ENCODE assay signal across 16 cellular contexts in genomic region chr1:58809327-58810040, GRCh38. TPM values are rescaled to one million over a fixed set of nuclear protein-coding genes. Genes with fewer than 3 reads are reported as not detected.
DNase-seq lines count a peak whose midpoint lies in the region; ATAC-seq, FAIRE-seq and TF ChIP-seq lines count a peak whose summit lies in the region.
"Had no signal": no experiment of that assay in that cellular context is flagged by ENCODE, and none has a peak within 500 bp of the region (broad histone marks: within the 10 kb centered on the region; RNA-seq: fewer than 3 reads in every experiment).

No MANE protein-coding gene starts in this region.

- H3K27ac ChIP-seq in HepG2 (ENCODE audit: extremely low read length, insufficient read depth, low read length): peak overlapping the region; percentile 34
- H3K27ac ChIP-seq in vagina: peak overlapping the region; percentile 32
- H3K27ac ChIP-seq: 22Rv1 had no signal

- ATAC-seq in HepG2: peak; percentile 74
- ATAC-seq: left colon had no signal

- H3K4me1 ChIP-seq in HepG2 (ENCODE audit: insufficient read depth, low read length) (peaks cover 92% of the 10 kb centered on the region), vagina (peaks cover 51% of the 10 kb centered on the region)

- no TSS peak for BruUV-seq in MCF 10A (replicated peaks; lab: Mats Ljungman, UMichigan)
- no TSS peak for BruUV-seq in HepG2 (replicated peaks; lab: Mats Ljungman, UMichigan)

- no peaks in the 10 kb centered on the region for H3K27me3 Mint-ChIP-seq in MCF 10A (ENCODE audit: insufficient read depth, unreplicated experiment)

- no peak overlapping the region for H3K4me3 Mint-ChIP-seq in MCF 10A (ENCODE audit: unreplicated experiment)

- TF ChIP-seq CTCF in MCF 10A (IDR thresholded peaks at IDR 0.05; ENCODE audit: unreplicated experiment) (no peak), HepG2 (CRISPR knock-in tag; IDR thresholded peaks at IDR 0.05) (no peak), vagina (IDR thresholded peaks at IDR 0.05) (no peak)

- peak overlapping the region; percentile 40 for H3K4me2 ChIP-seq in HepG2 (ENCODE audit: low read depth, low read length)

- TF ChIP-seq POLR2A in HepG2 (IDR thresholded peaks at IDR 0.05; ENCODE audit: insufficient read depth in 1 of 2, low read depth in 2 of 2, low read length in 2 of 2): no peak
- TF ChIP-seq POLR2A in vagina (IDR thresholded peaks at IDR 0.05): no peak

- TF ChIP-seq RAD21 in HepG2 (CRISPR knock-in tag; IDR thresholded peaks at IDR 0.05): no peak

- H3K9me3 ChIP-seq in HepG2 (ENCODE audit: low read length) (no peaks in the 10 kb centered on the region), vagina (no peaks in the 10 kb centered on the region)

- in situ Hi-C loops in HepG2 (cut with HindIII; ENCODE audit: extremely low pct_ligation_motif_present, low pct_unique_long_range_greater_than_20kb): no loop called here

- DNase-seq in SIG-M5 treated with dmso at 0.1 percent for 504 hours (lab: John Stamatoyannopoulos, UW; ENCODE audit: unreplicated experiment) (peak; percentile 42), SIG-M5 (lab: John Stamatoyannopoulos, UW) (no peak), MCF 10A (ENCODE audit: unreplicated experiment) (peak; percentile 41), HepG2 (ENCODE audit: low spot score) (peak; percentile 65), vagina (ENCODE audit: extremely low spot score in 2 of 2) (no peak), NAMALWA (ENCODE audit: low spot score) (no peak), epidermal melanocyte (ENCODE audit: insufficient read length, low spot score) (no peak), DMS153 (lab: John Stamatoyannopoulos, UW) (no peak)
- DNase-seq: activated gamma-delta T cell treated with Interleukin-2 at 50 U/mL for 16 hours; GF-D8; left colon; small intestine; stimulated activated naive CD4-positive, alpha-beta T cell had no signal

- intact Hi-C loops in MCF 10A (cut with micrococcal nuclease) (loop anchor here (10.0 kb wide), 1 partner anchor 205 kb away; no protein-coding TSS in a partner anchor), HepG2 (cut with micrococcal nuclease; ENCODE audit: unreplicated experiment) (no loop called here), vagina (cut with DNase I) (loop anchor here (10.0 kb wide), 1 partner anchor 75 kb away; no protein-coding TSS in a partner anchor)

- H3K4me3 ChIP-seq in HepG2 (replicated peaks in 1 of 3; ENCODE audit: insufficient read depth in 1 of 3, low read depth in 2 of 3, low read length in 3 of 3) (no peak overlapping the region), vagina (no peak overlapping the region)

- H3K36me3 ChIP-seq in HepG2 (replicated peaks in 1 of 2; ENCODE audit: control insufficient read depth in 1 of 2, insufficient read depth in 2 of 2, low read length in 2 of 2) (no peaks in the 10 kb centered on the region), vagina (no peaks in the 10 kb centered on the region)

- 44% methylated on average over 8 of the region's 9 CpGs for WGBS in HepG2 (ENCODE audit: low lambda C conversion rate)

- H3K79me2 ChIP-seq in HepG2 (ENCODE audit: insufficient read depth, low read length): no peaks in the 10 kb centered on the region

- H4K20me1 ChIP-seq in HepG2 (ENCODE audit: insufficient read depth, low read length): no peaks in the 10 kb centered on the region

- no peak overlapping the region for H3K9ac ChIP-seq in HepG2 (ENCODE audit: insufficient read depth, low read depth, low read length)

- CTCF ChIA-PET in MCF 10A (lab: Yijun Ruan, JAX) (interaction anchor here (0.5 to 0.9 kb wide), 3 partner anchors 39 to 189 kb away, joined by 3 to 7 read pairs (median 4); no protein-coding TSS in a partner anchor), HepG2 (lab: Yijun Ruan, JAX; ENCODE audit: low intra/inter-chr PET ratio, low total read pairs) (no interaction called here)

- TF ChIP-seq EP300 in HepG2 (IDR thresholded peaks at IDR 0.05; ENCODE audit: low read depth in 2 of 2, low read length in 2 of 2) (0 out of 4 replicates have a peak, but pooled peaks of 1 of the 2 experiments have one; percentile 33), HepG2 (CRISPR knock-in tag; IDR thresholded peaks at IDR 0.05; ENCODE audit: borderline replicate concordance) (no peak)

- no peaks in the 10 kb centered on the region for H3K9me3 Mint-ChIP-seq in MCF 10A (ENCODE audit: unreplicated experiment)

- FAIRE-seq in HepG2 (lab: Jason Lieb, UNC): peak; percentile 42
- FAIRE-seq: endometrium, H1, small intestine had no signal

- H3K36me3 Mint-ChIP-seq in MCF 10A (ENCODE audit: insufficient read depth, unreplicated experiment): no peaks in the 10 kb centered on the region

- peaks cover 15% of the 10 kb centered on the region for H3K4me1 Mint-ChIP-seq in MCF 10A (ENCODE audit: insufficient read depth, unreplicated experiment)

- H3K27ac Mint-ChIP-seq in MCF 10A (ENCODE audit: low read depth, unreplicated experiment): peak overlapping the region; percentile 13

- POLR2A ChIA-PET in MCF 10A (lab: Yijun Ruan, JAX): no interaction called here
- POLR2A ChIA-PET in HepG2 (lab: Yijun Ruan, JAX): interaction anchor here (1.0 to 4.8 kb wide), 3 partner anchors 24 to 94 kb away, joined by 3 to 28 read pairs (median 3); partner anchors contain the start of gene JUN

- no peak overlapping the region for H2AFZ ChIP-seq in HepG2 (ENCODE audit: low read length)

- no peaks in the 10 kb centered on the region for H3K27me3 ChIP-seq in HepG2 (ENCODE audit: control insufficient read depth in 1 of 2, insufficient read depth in 2 of 2, low read length in 2 of 2)
- no peaks in the 10 kb centered on the region for H3K27me3 ChIP-seq in vagina

TF ChIP-seq in HepG2, 621 proteins besides CTCF, POLR2A, EP300 and RAD21 (continues in another document):
- no peak for TF ChIP-seq ZNF816 (CRISPR knock-in tag; IDR thresholded peaks at IDR 0.05; ENCODE audit: borderline replicate concordance)
- TF ChIP-seq ZBTB37 (CRISPR knock-in tag; IDR thresholded peaks at IDR 0.05): no peak
- no peak; the same call in 1 of the 2 replicates for TF ChIP-seq HOXA3 (CRISPR knock-in tag; IDR thresholded peaks at IDR 0.05)
- TF ChIP-seq NONO (IDR thresholded peaks at IDR 0.05): no peak
- no peak for TF ChIP-seq NONO (CRISPR knock-in tag; conservative IDR thresholded peaks at IDR 0.05)

RNA-seq across cellular contexts. Expression of gene JUN, which starts 25.6 kb away (rescaled TPM):
- total RNA-seq in MCF 10A (2022) (60.6 and 71.5 TPM in 2 replicates), HepG2 (2016; rRNA removed; fragmentation: Illumina TruSeq; extraction: Trizol) (13.3 and 22.3 TPM in 2 replicates), vagina (275 TPM)
- total RNA-seq in HepG2 (2016; cell fraction: cytosol; rRNA removed; fragmentation: Illumina TruSeq; extraction: Trizol; ENCODE audit: low read depth): 2.7 and 3.4 TPM in 2 replicates
- total RNA-seq in HepG2 (2016; cell fraction: insoluble cytoplasmic fraction; rRNA removed; fragmentation: Illumina TruSeq; extraction: Trizol): 10.4 and 25.4 TPM in 2 replicates
- total RNA-seq in HepG2 (2016; cell fraction: membrane; rRNA removed; fragmentation: Illumina TruSeq; extraction: Trizol): 7.5 and 8.4 TPM in 2 replicates
- 37.1 and 40.6 TPM in 2 replicates for total RNA-seq in HepG2 (2016; cell fraction: nucleus; rRNA removed; fragmentation: Illumina TruSeq; extraction: Trizol)
- 18.2 and 28.1 TPM in 2 replicates for polyA plus RNA-seq in HepG2 (2011; rRNA removed)
- polyA plus RNA-seq in HepG2 (2011; cell fraction: cytosol; rRNA removed): 17.8 and 19.2 TPM in 2 replicates
- 39.8 and 53.6 TPM in 2 replicates for polyA plus RNA-seq in HepG2 (2011; cell fraction: nucleus; rRNA removed)
- polyA plus RNA-seq in HepG2 (2012): 16.3 and 31.3 TPM in 2 replicates
- polyA plus RNA-seq in HepG2 (2016; cell fraction: cytosol; fragmentation: Illumina TruSeq; extraction: Trizol; ENCODE audit: low read depth): 2.5 and 2.8 TPM in 2 replicates
- polyA plus RNA-seq in HepG2 (2016; cell fraction: insoluble cytoplasmic fraction; fragmentation: Illumina TruSeq; extraction: Trizol; ENCODE audit: low read depth): 14.8 and 19.3 TPM in 2 replicates
- 6.0 and 6.6 TPM in 2 replicates for polyA plus RNA-seq in HepG2 (2016; cell fraction: membrane; fragmentation: Illumina TruSeq; extraction: Trizol; ENCODE audit: low read depth)
- 56.1 and 62.3 TPM in 2 replicates for polyA plus RNA-seq in HepG2 (2016; cell fraction: nucleus; fragmentation: Illumina TruSeq; extraction: Trizol; ENCODE audit: insufficient read depth, low read depth)
- polyA minus RNA-seq in HepG2 (2011; rRNA and poly(A)+ RNA removed; ENCODE audit: low replicate concordance): 7.3 and 24.3 TPM in 2 replicates
- 19.3 and 24.3 TPM in 2 replicates for polyA minus RNA-seq in HepG2 (2011; cell fraction: cytosol; rRNA and poly(A)+ RNA removed)
- 34.6 and 67.8 TPM in 2 replicates for polyA minus RNA-seq in HepG2 (2011; cell fraction: nucleus; rRNA and poly(A)+ RNA removed)

Comparison
In these comparisons a context has a peak if more than half of its experiments do, and no peak if none do; other contexts are left out.
1. DNase-seq: peak in SIG-M5 treated with dmso at 0.1 percent for 504 hours (single experiment), MCF 10A (single experiment) and HepG2 (single experiment); none in SIG-M5 (single experiment), vagina (0 of 2), NAMALWA (single experiment), epidermal melanocyte (single experiment) and DMS153 (single experiment).